In the genomic region with DNA sequence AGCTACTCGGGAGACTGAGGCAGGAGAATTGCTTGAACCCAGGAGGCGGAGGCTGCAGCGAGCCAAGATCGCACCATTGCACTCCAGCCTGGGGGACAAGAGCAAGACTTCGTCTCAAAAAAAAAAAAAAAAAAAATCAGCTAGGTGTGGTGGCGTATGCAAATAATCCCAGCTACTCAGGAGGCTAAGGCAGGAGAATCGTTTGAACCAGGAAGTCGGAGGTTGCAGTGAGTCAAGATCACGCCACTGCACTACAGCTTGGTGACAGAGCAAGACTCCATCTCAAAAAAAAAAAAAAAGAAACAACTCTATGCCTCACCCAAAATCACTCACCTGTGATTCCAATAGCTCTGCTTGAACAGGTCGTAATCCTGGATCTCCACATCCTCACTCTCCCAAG, we compare ENCODE assay signal across 1 cellular context.
A peak's percentile ranks its signal among the peaks of the same experiment; 100 is the strongest.
TF ChIP-seq lines count a peak whose summit lies in the region.

No MANE protein-coding gene starts in this region.

TF ChIP-seq in GM12878, 131 proteins besides CTCF, POLR2A, EP300 and RAD21:
- TF ChIP-seq POU2F2 (IDR thresholded peaks at IDR 0.05; ENCODE audit: borderline replicate concordance, low read depth, low read length) = peak; percentile 24; the same call in 1 of the 3 replicates
